In genomic region chrX:40154853-40155616, GRCh38 we compare ENCODE assay signal across 8 cellular contexts. TPM values are rescaled to one million over a fixed set of nuclear protein-coding genes. Genes with fewer than 3 reads are reported as not detected.
DNase-seq lines count a peak whose midpoint lies in the region; ATAC-seq, FAIRE-seq and TF ChIP-seq lines count a peak whose summit lies in the region.

No MANE protein-coding gene starts in this region.

- peak overlapping the region; percentile 41 for H3K4me3 ChIP-seq in CD8-positive, alpha-beta T cell (ENCODE audit: low read depth, low read length)
- H3K4me3 ChIP-seq in mesendoderm (ENCODE audit: low read length): no peak overlapping the region
- peak overlapping the region; percentile 37 to 42 for H3K4me3 ChIP-seq in vagina

- H3K4me2 ChIP-seq in mesendoderm (ENCODE audit: low read length): peak overlapping the region; percentile 48

- ATAC-seq in CD8-positive, alpha-beta T cell: no peak

- intact Hi-C loops in CD8-positive, alpha-beta T cell (cut with DNase I, micrococcal nuclease): loop anchor here (2.0 to 10.0 kb wide), 5 partner anchors 60 to 420 kb away; no protein-coding TSS in a partner anchor
- intact Hi-C loops in vagina (cut with DNase I): loop anchor here (5.0 to 10.0 kb wide), 4 partner anchors 48 to 428 kb away; partner anchors contain the start of gene BCOR

- H3K36me3 Mint-ChIP-seq in CD8-positive, alpha-beta T cell: no peaks in the 10 kb centered on the region

- no peak overlapping the region for H2AK5ac ChIP-seq in mesendoderm (ENCODE audit: low read length)

- WGBS in mesendoderm (ENCODE audit: extremely low coverage, insufficient coverage, low lambda C conversion rate): no CpG with 5 or more reads among the region's 73 CpGs

- H3K23ac ChIP-seq in mesendoderm (ENCODE audit: low read length): no peak overlapping the region

- H3K4me1 Mint-ChIP-seq in CD8-positive, alpha-beta T cell (ENCODE audit: low read depth): peaks cover 17% of the 10 kb centered on the region

- H3K79me2 ChIP-seq in mesendoderm (ENCODE audit: control insufficient read depth, insufficient read depth, low read length): no peaks in the 10 kb centered on the region

- H3K4ac ChIP-seq in mesendoderm (ENCODE audit: low read depth, low read length): no peak overlapping the region

- H2BK5ac ChIP-seq in mesendoderm (ENCODE audit: low read length): no peak overlapping the region

- TF ChIP-seq CTCF in CD8-positive, alpha-beta T cell (IDR thresholded peaks at IDR 0.05): no peak
- TF ChIP-seq CTCF in vagina (IDR thresholded peaks at IDR 0.05): no peak

- H3K4me1 ChIP-seq in CD8-positive, alpha-beta T cell (ENCODE audit: insufficient read depth, low read length): no peaks in the 10 kb centered on the region
- H3K4me1 ChIP-seq in mesendoderm (ENCODE audit: control insufficient read depth, low read depth, low read length): no peaks in the 10 kb centered on the region
- peaks cover 39% of the 10 kb centered on the region for H3K4me1 ChIP-seq in vagina

- H3K9ac ChIP-seq in mesendoderm (ENCODE audit: low read length): peak overlapping the region; percentile 49

- H3K9me3 Mint-ChIP-seq in CD8-positive, alpha-beta T cell: no peaks in the 10 kb centered on the region

- H3K9me3 ChIP-seq in CD8-positive, alpha-beta T cell (ENCODE audit: low read length): no peaks in the 10 kb centered on the region
- no peaks in the 10 kb centered on the region for H3K9me3 ChIP-seq in vagina

- TF ChIP-seq POLR2A in vagina (IDR thresholded peaks at IDR 0.05): no peak

- CTCF ChIA-PET in CD8-positive, alpha-beta T cell (lab: Charles Lee): no interaction called here

- peak overlapping the region; percentile 85 for H3K18ac ChIP-seq in mesendoderm (ENCODE audit: low read length)

- no peak overlapping the region for H2BK120ac ChIP-seq in mesendoderm (ENCODE audit: low read depth, low read length)

- POLR2A ChIA-PET in CD8-positive, alpha-beta T cell (lab: Charles Lee): interaction anchor here (0.6 to 3.5 kb wide), 4 partner anchors 15 to 57 kb away, joined by 3 to 22 read pairs (median 10); partner anchors contain the start of gene BCOR

- peak overlapping the region; percentile 84 for H3K4me3 Mint-ChIP-seq in CD8-positive, alpha-beta T cell

- peak; percentile 59 for FAIRE-seq in HTR-8/SVneo (lab: Jason Lieb, UNC)

- no peak overlapping the region for H4K5ac ChIP-seq in mesendoderm (ENCODE audit: low read length)

- no peak overlapping the region for H4K8ac ChIP-seq in mesendoderm (ENCODE audit: low read depth, low read length)

- no peak overlapping the region for H3K27ac ChIP-seq in CD8-positive, alpha-beta T cell (ENCODE audit: low read depth, low read length)
- H3K27ac ChIP-seq in mesendoderm (ENCODE audit: low read depth, low read length) (no peak overlapping the region), vagina (no peak overlapping the region)

- H3K27ac Mint-ChIP-seq in CD8-positive, alpha-beta T cell: no peak overlapping the region

- no peaks in the 10 kb centered on the region for H3K27me3 Mint-ChIP-seq in CD8-positive, alpha-beta T cell (ENCODE audit: low read depth)

- no peaks in the 10 kb centered on the region for H3K79me1 ChIP-seq in mesendoderm (ENCODE audit: low read length)

- no peaks in the 10 kb centered on the region for H3K27me3 ChIP-seq in CD8-positive, alpha-beta T cell (ENCODE audit: insufficient read depth, low read length)
- peaks cover 4% of the 10 kb centered on the region for H3K27me3 ChIP-seq in mesendoderm (ENCODE audit: insufficient read depth, low read length, poor library complexity)
- H3K27me3 ChIP-seq in vagina: peaks cover 9% of the 10 kb centered on the region

- no peaks in the 10 kb centered on the region for H3K36me3 ChIP-seq in CD8-positive, alpha-beta T cell (ENCODE audit: insufficient read depth, low read length)
- H3K36me3 ChIP-seq in mesendoderm (ENCODE audit: control insufficient read depth, insufficient read depth, low read length): no peaks in the 10 kb centered on the region
- H3K36me3 ChIP-seq in vagina: no peaks in the 10 kb centered on the region

- peak overlapping the region; percentile 64 for H3K56ac ChIP-seq in mesendoderm (ENCODE audit: low read length)

- no peak for DNase-seq in CD8-positive, alpha-beta T cell
- DNase-seq in HTR-8/SVneo (ENCODE audit: insufficient read length, low spot score) (no peak), SK-N-DZ (ENCODE audit: low spot score) (peak; percentile 75), dermis microvascular lymphatic vessel endothelial cell (ENCODE audit: low read depth in 2 of 2) (peak; percentile 82 to 91), mesendoderm (peak; percentile 80), vagina (ENCODE audit: extremely low spot score in 2 of 2) (no peak), middle frontal gyrus (ENCODE audit: extremely low spot score, low spot score) (no peak)
- no peak for DNase-seq in stimulated activated CD4-positive, alpha-beta T cell treated with anti-CD3 and anti-CD28 coated beads, Interleukin-1b, Interleukin-23, amount 100 ng/mL, for 48 hours

- no peak overlapping the region for H2BK15ac ChIP-seq in mesendoderm (replicated peaks; ENCODE audit: low read depth)

RNA-seq across cellular contexts. Expression of gene BCOR, which starts 57.3 kb away (rescaled TPM):
- 10 to 100 TPM; 35.5 to 38.5 TPM for total RNA-seq in CD8-positive, alpha-beta T cell
- 54.9 and 65.2 TPM in 2 replicates for polyA plus RNA-seq in SK-N-DZ (2014; cell fraction: cytosol; rRNA removed)
- polyA plus RNA-seq in SK-N-DZ (2014; cell fraction: nucleus; rRNA removed): 40.2 and 73.5 TPM in 2 replicates
- total RNA-seq in dermis microvascular lymphatic vessel endothelial cell (13.7 and 14.8 TPM in 2 replicates), vagina (19.9 TPM)
- 14.6 TPM for polyA plus RNA-seq in mesendoderm (2013, experiment 1 of 2)
- polyA plus RNA-seq in mesendoderm (2013, experiment 2 of 2): 14.9 TPM

Comparison
In these comparisons a context has a peak if more than half of its experiments do, and no peak if none do; other contexts are left out.
1. DNase-seq: peak in SK-N-DZ (single experiment), dermis microvascular lymphatic vessel endothelial cell (2 of 2) and mesendoderm (single experiment); none in CD8-positive, alpha-beta T cell (0 of 7), HTR-8/SVneo (single experiment), vagina (0 of 2), middle frontal gyrus (single experiment) and stimulated activated CD4-positive, alpha-beta T cell treated with anti-CD3 and anti-CD28 coated beads, Interleukin-1b, Interleukin-23, amount 100 ng/mL, for 48 hours (single experiment).